ENCODE assay signal across 8 cellular contexts in the genomic region with DNA sequence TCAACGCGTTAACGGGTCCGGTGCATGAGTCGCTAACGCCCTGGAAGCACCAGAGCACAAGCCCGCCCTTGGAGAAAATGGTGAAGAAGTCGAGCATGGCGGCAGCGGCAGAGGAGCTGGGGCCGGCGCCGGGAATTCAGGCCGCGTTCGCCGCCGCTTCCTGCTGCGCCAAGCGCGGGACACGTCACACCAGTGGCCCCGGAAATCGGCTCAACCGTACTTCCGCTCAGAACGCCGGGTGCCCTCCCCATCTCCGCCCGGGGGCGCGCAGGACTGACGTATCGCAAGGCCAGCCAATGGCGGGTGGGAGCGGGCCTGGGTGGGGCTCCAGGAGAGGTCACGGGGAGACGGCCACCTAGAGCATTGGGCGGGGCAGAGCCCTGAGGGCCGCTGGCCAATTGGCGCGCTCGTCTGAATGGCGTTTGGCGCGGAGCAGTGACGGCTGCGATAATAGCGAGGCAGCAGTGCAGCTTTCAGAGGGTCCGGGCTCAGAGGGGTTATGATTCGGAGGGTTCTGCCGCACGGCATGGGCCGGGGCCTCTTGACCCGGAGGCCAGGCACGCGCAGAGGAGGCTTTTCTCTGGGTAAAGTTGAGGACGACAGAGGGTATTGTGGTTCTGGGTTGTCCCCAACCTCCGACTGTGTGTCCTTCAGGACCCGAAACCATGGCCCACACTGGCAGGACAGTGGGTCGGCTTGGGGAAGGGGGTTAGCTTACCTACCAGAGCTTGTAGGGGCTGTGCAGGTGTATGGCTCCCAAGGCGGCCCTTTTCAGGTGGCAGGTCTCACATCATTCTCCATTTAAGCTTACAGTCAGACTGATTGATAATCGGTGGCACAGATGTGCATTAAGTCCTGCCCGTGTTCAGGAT. TPM values are rescaled to one million over a fixed set of nuclear protein-coding genes. Genes with fewer than 3 reads are reported as not detected.
DNase-seq lines count a peak whose midpoint lies in the region; ATAC-seq, FAIRE-seq and TF ChIP-seq lines count a peak whose summit lies in the region.

A gene (plus strand): TSS at position 447 of the 872 bp plus-strand sequence. CDS start 53 bp downstream, at position 500.
A gene with protein sequence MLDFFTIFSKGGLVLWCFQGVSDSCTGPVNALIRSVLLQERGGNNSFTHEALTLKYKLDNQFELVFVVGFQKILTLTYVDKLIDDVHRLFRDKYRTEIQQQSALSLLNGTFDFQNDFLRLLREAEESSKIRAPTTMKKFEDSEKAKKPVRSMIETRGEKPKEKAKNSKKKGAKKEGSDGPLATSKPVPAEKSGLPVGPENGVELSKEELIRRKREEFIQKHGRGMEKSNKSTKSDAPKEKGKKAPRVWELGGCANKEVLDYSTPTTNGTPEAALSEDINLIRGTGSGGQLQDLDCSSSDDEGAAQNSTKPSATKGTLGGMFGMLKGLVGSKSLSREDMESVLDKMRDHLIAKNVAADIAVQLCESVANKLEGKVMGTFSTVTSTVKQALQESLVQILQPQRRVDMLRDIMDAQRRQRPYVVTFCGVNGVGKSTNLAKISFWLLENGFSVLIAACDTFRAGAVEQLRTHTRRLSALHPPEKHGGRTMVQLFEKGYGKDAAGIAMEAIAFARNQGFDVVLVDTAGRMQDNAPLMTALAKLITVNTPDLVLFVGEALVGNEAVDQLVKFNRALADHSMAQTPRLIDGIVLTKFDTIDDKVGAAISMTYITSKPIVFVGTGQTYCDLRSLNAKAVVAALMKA (minus strand): TSS at position 188 of the 872 bp plus-strand sequence. CDS start 91 bp downstream, at position 97.

- H3K4me1 Mint-ChIP-seq in mesothelial cell of epicardium, result peaks cover 21% of the 10 kb centered on the region

- peaks cover 51% of the 10 kb centered on the region for H3K79me2 ChIP-seq in OCI-LY3 (ENCODE audit: low read length)

- H3K27me3 Mint-ChIP-seq in mesothelial cell of epicardium (ENCODE audit: low read depth), result no peaks in the 10 kb centered on the region

- H3K36me3 ChIP-seq in OCI-LY3 (replicated peaks; ENCODE audit: low read depth, low read length), result peaks cover 49% of the 10 kb centered on the region

- no peaks in the 10 kb centered on the region for H3K9me3 Mint-ChIP-seq in mesothelial cell of epicardium

- peak within 1 kb of the TSS; percentile 93 for H3K4me2 ChIP-seq in OCI-LY3 (ENCODE audit: low read length)

- TF ChIP-seq CTCF in OCI-LY3 (IDR thresholded peaks at IDR 0.05; ENCODE audit: low read depth, low read length) (no peak), mesothelial cell of epicardium (IDR thresholded peaks at IDR 0.05; ENCODE audit: unreplicated experiment) (no peak)

- peaks cover 17% of the 10 kb centered on the region for H3K4me1 ChIP-seq in OCI-LY3 (ENCODE audit: low read length)

- H3K27ac Mint-ChIP-seq in mesothelial cell of epicardium, result peak within 1 kb of the TSS; percentile 99

- no peaks in the 10 kb centered on the region for H3K9me3 ChIP-seq in OCI-LY3 (ENCODE audit: insufficient read depth, low read length)

- H3K27ac ChIP-seq in OCI-LY3 (ENCODE audit: low read length), result peak within 1 kb of the TSS; percentile 56

- peaks cover 25% of the 10 kb centered on the region for H3K36me3 Mint-ChIP-seq in mesothelial cell of epicardium

- ATAC-seq in GM21515 (IDR thresholded peaks at IDR 0.05; ENCODE audit: unreplicated experiment), result peak; percentile 99

- H3K9ac ChIP-seq in OCI-LY3 (ENCODE audit: low read length), result peak within 1 kb of the TSS; percentile 91

- no peaks in the 10 kb centered on the region for H3K27me3 ChIP-seq in OCI-LY3 (ENCODE audit: low read depth, low read length)

- DNase-seq in D341Med (ENCODE audit: low spot score) (peak; percentile 100), HuH-7 (ENCODE audit: low spot score) (peak; percentile 99), mesothelial cell of epicardium (ENCODE audit: low spot score in 2 of 2, unreplicated experiment in 2 of 2) (peak; percentile 99)
- peak; percentile 99 for DNase-seq in activated CD8-positive, alpha-beta memory T cell treated with anti-CD3 and anti-CD28 coated beads, Interleukin-2, amount 50 U/mL, for 48 hours
- DNase-seq in stimulated activated CD8-positive, alpha-beta memory T cell treated with anti-CD3 and anti-CD28 coated beads, Interleukin-15, amount 100 ng/mL, for 48 hours (ENCODE audit: low read depth in 2 of 2), result peak; percentile 100

- H2AFZ ChIP-seq in OCI-LY3 (ENCODE audit: low read depth, low read length), result peak within 1 kb of the TSS; percentile 71

- peak; percentile 94 for FAIRE-seq in endometrium (lab: Jason Lieb, UNC)

- H4K20me1 ChIP-seq in OCI-LY3 (ENCODE audit: insufficient read depth, low read length), result no peaks in the 10 kb centered on the region

- H3K4me3 Mint-ChIP-seq in mesothelial cell of epicardium, result peak within 1 kb of the TSS; percentile 95

- H3K4me3 ChIP-seq in OCI-LY3 (ENCODE audit: low read length), result peak within 1 kb of the TSS; percentile 87

RNA-seq across cellular contexts. Expression of the first gene that starts in this region (rescaled TPM):
- 44.5 to 50.7 TPM (median 48.6 TPM) in 3 replicates for total RNA-seq in mesothelial cell of epicardium

RNA-seq across cellular contexts. Expression of the second gene that starts in this region (rescaled TPM):
- 85.7 to 90.9 TPM (median 86.7 TPM) in 3 replicates for total RNA-seq in mesothelial cell of epicardium

Comparison
In these comparisons a context has a peak if more than half of its experiments do, and no peak if none do; other contexts are left out.
1. Peak in every context shown above with its lines: DNase-seq, ATAC-seq, H3K4me3 ChIP-seq and H3K27ac ChIP-seq.